Comparison of ENCODE assay signal across 10 cellular contexts in the genomic region with DNA sequence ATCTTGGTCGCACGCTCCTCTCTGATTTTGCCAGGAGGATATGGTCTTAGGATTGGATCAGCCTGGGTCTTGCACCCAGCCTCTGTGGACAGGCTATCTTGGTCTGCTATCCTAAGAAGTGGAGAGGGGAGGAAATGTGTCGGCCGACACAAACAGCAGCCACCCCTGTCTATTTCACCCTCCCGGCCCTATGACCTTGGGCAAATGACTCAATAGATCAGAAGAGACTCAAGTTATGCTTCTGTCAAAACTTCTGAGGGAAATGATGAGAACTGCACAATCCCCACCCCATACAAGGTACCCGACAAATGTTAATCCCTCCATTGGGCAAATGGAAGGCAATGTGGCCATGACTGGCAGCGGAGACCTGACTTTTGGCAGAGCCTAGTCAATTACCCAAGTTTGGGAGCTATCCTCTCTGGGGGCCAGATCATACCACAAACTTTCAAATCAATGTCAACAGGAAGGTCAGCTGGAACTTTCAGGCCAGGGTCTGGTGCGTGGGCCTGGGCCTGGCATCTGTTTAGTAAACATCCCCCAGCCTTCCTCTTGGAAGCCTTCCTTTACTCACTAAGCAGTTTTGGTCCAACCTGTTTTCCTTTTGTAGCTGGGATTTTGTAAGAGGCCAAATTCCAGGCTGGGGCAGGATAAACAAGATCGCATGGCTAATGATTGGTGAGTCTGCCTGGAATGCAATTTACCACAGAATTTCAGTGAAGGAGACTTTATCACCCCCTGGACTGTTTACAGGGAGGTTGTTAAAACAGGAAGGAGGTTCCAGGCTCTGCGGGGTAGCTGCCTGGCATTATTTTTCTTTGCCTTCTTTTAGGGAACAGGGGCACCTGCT.
DNase-seq lines count a peak whose midpoint lies in the region; ATAC-seq and TF ChIP-seq lines count a peak whose summit lies in the region.
"Had no signal": no experiment of that assay in that cellular context is flagged by ENCODE, and none has a peak within 500 bp of the region (broad histone marks: within the 10 kb centered on the region; RNA-seq: fewer than 3 reads in every experiment).

No MANE protein-coding gene starts in this region.

- WGBS in mammary epithelial cell (ENCODE audit: low coverage, missing lambda C conversion rate): 81% methylated on average over 10 of the region's 10 CpGs
- 22% methylated on average over 7 of the region's 10 CpGs for WGBS in right lobe of liver (ENCODE audit: insufficient coverage, low coverage, low lambda C conversion rate, missing lambda C conversion rate)

- CTCF ChIA-PET in mammary epithelial cell (lab: Charles Lee; ENCODE audit: low non-redundant PET): no interaction called here

- H3K27ac ChIP-seq in mammary epithelial cell (ENCODE audit: insufficient read depth, low read depth, low read length) (no peak overlapping the region), right lobe of liver (peak overlapping the region; percentile 28 to 89 (median 68)), upper lobe of right lung (peak overlapping the region; percentile 63)

- intact Hi-C loops in mammary epithelial cell (cut with micrococcal nuclease) (loop anchor here (2.0 kb wide), 1 partner anchor 21 kb away; no protein-coding TSS in a partner anchor), right lobe of liver (cut with DNase I) (loop anchor here in 1 of 2 donors (10.0 kb wide), 1 partner anchor 199 kb away; no protein-coding TSS in a partner anchor), upper lobe of right lung (cut with DNase I) (no loop called here)

- H4K20me1 ChIP-seq in mammary epithelial cell (ENCODE audit: insufficient read depth, low read length): no peaks in the 10 kb centered on the region

- dilution Hi-C loops in mammary epithelial cell (cut with HindIII; ENCODE audit: low sequenced_read_pairs): no loop called here

- H3K36me3 ChIP-seq in mammary epithelial cell (ENCODE audit: insufficient read depth, low read length): no peaks in the 10 kb centered on the region
- H3K36me3 ChIP-seq in right lobe of liver: no peaks in the 10 kb centered on the region
- H3K36me3 ChIP-seq in upper lobe of right lung: no peaks in the 10 kb centered on the region

- peak; percentile 59 for TF ChIP-seq POLR2A in right lobe of liver (IDR thresholded peaks at IDR 0.05)

- H3K9ac ChIP-seq in mammary epithelial cell (ENCODE audit: insufficient read depth, low read length): no peak overlapping the region

- DNase-seq in SIG-M5 treated with dmso at 0.1 percent for 504 hours (lab: John Stamatoyannopoulos, UW; ENCODE audit: unreplicated experiment) (peak; percentile 65), SIG-M5 (lab: John Stamatoyannopoulos, UW) (no peak), mammary epithelial cell (peak; percentile 83), right lobe of liver (peak; percentile 78 to 91 (median 87)), upper lobe of right lung (no peak), NCI-H2171 (lab: John Stamatoyannopoulos, UW) (no peak)
- DNase-seq: 8988T, NCI-H510A treated with DMSO at 0.1 percent for 48 hours had no signal

- no peaks in the 10 kb centered on the region for H3K9me3 ChIP-seq in mammary epithelial cell (replicated peaks; ENCODE audit: insufficient read depth, low read length)
- no peaks in the 10 kb centered on the region for H3K9me3 ChIP-seq in right lobe of liver
- peaks cover 3% of the 10 kb centered on the region for H3K9me3 ChIP-seq in upper lobe of right lung

- H2AFZ ChIP-seq in mammary epithelial cell (ENCODE audit: low read depth, low read length): no peak overlapping the region

- TF ChIP-seq CTCF in mammary epithelial cell (conservative IDR thresholded peaks at IDR 0.05 in 1 of 2, IDR thresholded peaks at IDR 0.05 in 1 of 2; ENCODE audit: extremely low read depth in 1 of 2, insufficient read depth in 1 of 2, low read depth in 1 of 2, low read length in 2 of 2): no peak
- TF ChIP-seq CTCF in right lobe of liver (IDR thresholded peaks at IDR 0.05): peak in 1 of 4 donors; percentile 6
- TF ChIP-seq CTCF in upper lobe of right lung (IDR thresholded peaks at IDR 0.05): no peak

- H3K4me3 ChIP-seq in mammary epithelial cell (replicated peaks in 1 of 3; ENCODE audit: insufficient read depth in 1 of 3, low read depth in 2 of 3, low read length in 3 of 3) (no peak overlapping the region), right lobe of liver (no peak overlapping the region), upper lobe of right lung (no peak overlapping the region)

- no peaks in the 10 kb centered on the region for H3K27me3 ChIP-seq in mammary epithelial cell (ENCODE audit: insufficient read depth, low read length)
- no peaks in the 10 kb centered on the region for H3K27me3 ChIP-seq in right lobe of liver
- no peaks in the 10 kb centered on the region for H3K27me3 ChIP-seq in upper lobe of right lung

- in situ Hi-C loops in mammary epithelial cell (cut with MboI; ENCODE audit: low sequenced_read_pairs in 2 of 2): no loop called here

- ATAC-seq in right lobe of liver (peak; percentile 78 to 88 (median 82)), upper lobe of right lung (peak; percentile 83), GM21619 (IDR thresholded peaks at IDR 0.05; ENCODE audit: unreplicated experiment) (no peak), HG03520 (IDR thresholded peaks at IDR 0.05; ENCODE audit: unreplicated experiment) (no peak)

- H3K79me2 ChIP-seq in mammary epithelial cell (ENCODE audit: insufficient read depth, low read length): no peaks in the 10 kb centered on the region

- H3K4me2 ChIP-seq in mammary epithelial cell (ENCODE audit: insufficient read depth, low read depth, low read length): no peak overlapping the region

- H3K4me1 ChIP-seq in mammary epithelial cell (ENCODE audit: insufficient read depth, low read length) (no peaks in the 10 kb centered on the region), right lobe of liver (peaks cover 0 to 49% (median 17%) of the 10 kb centered on the region in 4 donors), upper lobe of right lung (peaks cover 20% of the 10 kb centered on the region)

- no TSS peak for BruUV-seq in mammary epithelial cell (replicated peaks; lab: Mats Ljungman, UMichigan)

Comparison
In these comparisons a context has a peak if more than half of its experiments do, and no peak if none do; other contexts are left out.
1. DNase-seq: peak in SIG-M5 treated with dmso at 0.1 percent for 504 hours (single experiment), mammary epithelial cell (single experiment) and right lobe of liver (3 of 3); none in SIG-M5 (single experiment), upper lobe of right lung (single experiment) and NCI-H2171 (single experiment).
2. ATAC-seq: peak in right lobe of liver (4 of 4) and upper lobe of right lung (single experiment); none in GM21619 (single experiment) and HG03520 (single experiment).